1 cellular context compared by ENCODE assay signal in the genomic region with DNA sequence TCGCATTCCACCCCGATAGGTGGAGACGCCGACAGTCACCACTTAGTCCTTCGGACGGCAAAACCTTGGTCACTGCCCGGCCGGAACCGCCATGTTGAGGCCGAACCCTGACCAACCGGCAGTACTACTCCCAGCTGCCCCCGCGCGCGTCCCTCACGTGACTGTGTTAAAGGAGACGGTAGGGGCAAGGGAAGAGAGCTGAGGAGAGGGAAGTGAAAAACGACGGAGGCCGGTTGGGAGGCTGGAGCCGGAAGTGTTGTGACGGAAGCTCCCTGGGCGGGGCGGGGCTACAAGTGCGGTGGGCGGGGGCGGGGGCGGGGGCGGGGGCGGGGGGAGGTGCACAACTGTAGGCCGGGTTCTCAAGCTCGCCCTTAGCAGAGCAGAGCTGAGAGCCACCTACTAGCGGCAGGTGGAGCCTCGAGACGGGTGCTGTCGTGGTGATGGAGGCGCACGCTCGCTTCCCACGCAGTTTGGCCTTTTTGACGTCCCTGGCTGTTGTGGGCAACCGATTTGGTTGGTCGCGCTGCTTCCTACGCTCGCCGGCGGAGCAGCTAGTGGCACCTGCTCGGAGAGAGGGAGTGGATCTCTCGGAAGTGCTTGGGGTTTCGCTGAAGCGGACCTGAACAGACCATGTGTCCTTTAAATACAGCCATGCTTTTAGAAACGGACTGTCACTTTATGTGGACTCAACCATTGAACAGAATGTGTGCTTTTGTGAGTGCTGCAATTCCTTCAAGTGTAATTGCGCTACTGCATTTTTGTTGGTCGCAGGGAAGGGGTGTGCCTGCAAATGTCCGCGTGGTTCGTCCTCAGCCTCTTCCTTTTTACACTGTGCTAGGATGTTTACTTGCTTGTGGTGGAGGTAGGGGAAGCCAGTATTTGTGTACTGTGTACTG.
TF ChIP-seq lines count a peak whose summit lies in the region.

A gene with protein sequence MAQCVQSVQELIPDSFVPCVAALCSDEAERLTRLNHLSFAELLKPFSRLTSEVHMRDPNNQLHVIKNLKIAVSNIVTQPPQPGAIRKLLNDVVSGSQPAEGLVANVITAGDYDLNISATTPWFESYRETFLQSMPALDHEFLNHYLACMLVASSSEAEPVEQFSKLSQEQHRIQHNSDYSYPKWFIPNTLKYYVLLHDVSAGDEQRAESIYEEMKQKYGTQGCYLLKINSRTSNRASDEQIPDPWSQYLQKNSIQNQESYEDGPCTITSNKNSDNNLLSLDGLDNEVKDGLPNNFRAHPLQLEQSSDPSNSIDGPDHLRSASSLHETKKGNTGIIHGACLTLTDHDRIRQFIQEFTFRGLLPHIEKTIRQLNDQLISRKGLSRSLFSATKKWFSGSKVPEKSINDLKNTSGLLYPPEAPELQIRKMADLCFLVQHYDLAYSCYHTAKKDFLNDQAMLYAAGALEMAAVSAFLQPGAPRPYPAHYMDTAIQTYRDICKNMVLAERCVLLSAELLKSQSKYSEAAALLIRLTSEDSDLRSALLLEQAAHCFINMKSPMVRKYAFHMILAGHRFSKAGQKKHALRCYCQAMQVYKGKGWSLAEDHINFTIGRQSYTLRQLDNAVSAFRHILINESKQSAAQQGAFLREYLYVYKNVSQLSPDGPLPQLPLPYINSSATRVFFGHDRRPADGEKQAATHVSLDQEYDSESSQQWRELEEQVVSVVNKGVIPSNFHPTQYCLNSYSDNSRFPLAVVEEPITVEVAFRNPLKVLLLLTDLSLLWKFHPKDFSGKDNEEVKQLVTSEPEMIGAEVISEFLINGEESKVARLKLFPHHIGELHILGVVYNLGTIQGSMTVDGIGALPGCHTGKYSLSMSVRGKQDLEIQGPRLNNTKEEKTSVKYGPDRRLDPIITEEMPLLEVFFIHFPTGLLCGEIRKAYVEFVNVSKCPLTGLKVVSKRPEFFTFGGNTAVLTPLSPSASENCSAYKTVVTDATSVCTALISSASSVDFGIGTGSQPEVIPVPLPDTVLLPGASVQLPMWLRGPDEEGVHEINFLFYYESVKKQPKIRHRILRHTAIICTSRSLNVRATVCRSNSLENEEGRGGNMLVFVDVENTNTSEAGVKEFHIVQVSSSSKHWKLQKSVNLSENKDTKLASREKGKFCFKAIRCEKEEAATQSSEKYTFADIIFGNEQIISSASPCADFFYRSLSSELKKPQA (N-terminal part only) (minus strand): TSS at position 130 of the 896 bp plus-strand sequence. CDS start 364 bp downstream, outside the sequence.

TF ChIP-seq in HepG2, 621 proteins besides CTCF, POLR2A, EP300 and RAD21 (continued from another document and continues in another):
- TF ChIP-seq SYNCRIP (IDR thresholded peaks at IDR 0.05; ENCODE audit: insufficient read depth, low read depth, low read length), result no peak
- TF ChIP-seq, protein P1, sequence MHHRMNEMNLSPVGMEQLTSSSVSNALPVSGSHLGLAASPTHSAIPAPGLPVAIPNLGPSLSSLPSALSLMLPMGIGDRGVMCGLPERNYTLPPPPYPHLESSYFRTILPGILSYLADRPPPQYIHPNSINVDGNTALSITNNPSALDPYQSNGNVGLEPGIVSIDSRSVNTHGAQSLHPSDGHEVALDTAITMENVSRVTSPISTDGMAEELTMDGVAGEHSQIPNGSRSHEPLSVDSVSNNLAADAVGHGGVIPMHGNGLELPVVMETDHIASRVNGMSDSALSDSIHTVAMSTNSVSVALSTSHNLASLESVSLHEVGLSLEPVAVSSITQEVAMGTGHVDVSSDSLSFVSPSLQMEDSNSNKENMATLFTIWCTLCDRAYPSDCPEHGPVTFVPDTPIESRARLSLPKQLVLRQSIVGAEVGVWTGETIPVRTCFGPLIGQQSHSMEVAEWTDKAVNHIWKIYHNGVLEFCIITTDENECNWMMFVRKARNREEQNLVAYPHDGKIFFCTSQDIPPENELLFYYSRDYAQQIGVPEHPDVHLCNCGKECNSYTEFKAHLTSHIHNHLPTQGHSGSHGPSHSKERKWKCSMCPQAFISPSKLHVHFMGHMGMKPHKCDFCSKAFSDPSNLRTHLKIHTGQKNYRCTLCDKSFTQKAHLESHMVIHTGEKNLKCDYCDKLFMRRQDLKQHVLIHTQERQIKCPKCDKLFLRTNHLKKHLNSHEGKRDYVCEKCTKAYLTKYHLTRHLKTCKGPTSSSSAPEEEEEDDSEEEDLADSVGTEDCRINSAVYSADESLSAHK (CRISPR knock-in tag; IDR thresholded peaks at IDR 0.05; ENCODE audit: borderline replicate concordance), result no peak
- TF ChIP-seq, protein P2, sequence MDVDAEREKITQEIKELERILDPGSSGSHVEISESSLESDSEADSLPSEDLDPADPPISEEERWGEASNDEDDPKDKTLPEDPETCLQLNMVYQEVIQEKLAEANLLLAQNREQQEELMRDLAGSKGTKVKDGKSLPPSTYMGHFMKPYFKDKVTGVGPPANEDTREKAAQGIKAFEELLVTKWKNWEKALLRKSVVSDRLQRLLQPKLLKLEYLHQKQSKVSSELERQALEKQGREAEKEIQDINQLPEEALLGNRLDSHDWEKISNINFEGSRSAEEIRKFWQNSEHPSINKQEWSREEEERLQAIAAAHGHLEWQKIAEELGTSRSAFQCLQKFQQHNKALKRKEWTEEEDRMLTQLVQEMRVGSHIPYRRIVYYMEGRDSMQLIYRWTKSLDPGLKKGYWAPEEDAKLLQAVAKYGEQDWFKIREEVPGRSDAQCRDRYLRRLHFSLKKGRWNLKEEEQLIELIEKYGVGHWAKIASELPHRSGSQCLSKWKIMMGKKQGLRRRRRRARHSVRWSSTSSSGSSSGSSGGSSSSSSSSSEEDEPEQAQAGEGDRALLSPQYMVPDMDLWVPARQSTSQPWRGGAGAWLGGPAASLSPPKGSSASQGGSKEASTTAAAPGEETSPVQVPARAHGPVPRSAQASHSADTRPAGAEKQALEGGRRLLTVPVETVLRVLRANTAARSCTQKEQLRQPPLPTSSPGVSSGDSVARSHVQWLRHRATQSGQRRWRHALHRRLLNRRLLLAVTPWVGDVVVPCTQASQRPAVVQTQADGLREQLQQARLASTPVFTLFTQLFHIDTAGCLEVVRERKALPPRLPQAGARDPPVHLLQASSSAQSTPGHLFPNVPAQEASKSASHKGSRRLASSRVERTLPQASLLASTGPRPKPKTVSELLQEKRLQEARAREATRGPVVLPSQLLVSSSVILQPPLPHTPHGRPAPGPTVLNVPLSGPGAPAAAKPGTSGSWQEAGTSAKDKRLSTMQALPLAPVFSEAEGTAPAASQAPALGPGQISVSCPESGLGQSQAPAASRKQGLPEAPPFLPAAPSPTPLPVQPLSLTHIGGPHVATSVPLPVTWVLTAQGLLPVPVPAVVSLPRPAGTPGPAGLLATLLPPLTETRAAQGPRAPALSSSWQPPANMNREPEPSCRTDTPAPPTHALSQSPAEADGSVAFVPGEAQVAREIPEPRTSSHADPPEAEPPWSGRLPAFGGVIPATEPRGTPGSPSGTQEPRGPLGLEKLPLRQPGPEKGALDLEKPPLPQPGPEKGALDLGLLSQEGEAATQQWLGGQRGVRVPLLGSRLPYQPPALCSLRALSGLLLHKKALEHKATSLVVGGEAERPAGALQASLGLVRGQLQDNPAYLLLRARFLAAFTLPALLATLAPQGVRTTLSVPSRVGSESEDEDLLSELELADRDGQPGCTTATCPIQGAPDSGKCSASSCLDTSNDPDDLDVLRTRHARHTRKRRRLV (CRISPR knock-in tag; IDR thresholded peaks at IDR 0.05), result no peak
- peak; percentile 91; the same call in 1 of the 2 replicates for TF ChIP-seq ZNF737 (CRISPR knock-in tag; IDR thresholded peaks at IDR 0.05; ENCODE audit: borderline replicate concordance)
- TF ChIP-seq, protein P3, sequence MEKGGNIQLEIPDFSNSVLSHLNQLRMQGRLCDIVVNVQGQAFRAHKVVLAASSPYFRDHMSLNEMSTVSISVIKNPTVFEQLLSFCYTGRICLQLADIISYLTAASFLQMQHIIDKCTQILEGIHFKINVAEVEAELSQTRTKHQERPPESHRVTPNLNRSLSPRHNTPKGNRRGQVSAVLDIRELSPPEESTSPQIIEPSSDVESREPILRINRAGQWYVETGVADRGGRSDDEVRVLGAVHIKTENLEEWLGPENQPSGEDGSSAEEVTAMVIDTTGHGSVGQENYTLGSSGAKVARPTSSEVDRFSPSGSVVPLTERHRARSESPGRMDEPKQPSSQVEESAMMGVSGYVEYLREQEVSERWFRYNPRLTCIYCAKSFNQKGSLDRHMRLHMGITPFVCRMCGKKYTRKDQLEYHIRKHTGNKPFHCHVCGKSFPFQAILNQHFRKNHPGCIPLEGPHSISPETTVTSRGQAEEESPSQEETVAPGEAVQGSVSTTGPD (CRISPR knock-in tag; IDR thresholded peaks at IDR 0.05), result no peak
- TF ChIP-seq, protein P4, sequence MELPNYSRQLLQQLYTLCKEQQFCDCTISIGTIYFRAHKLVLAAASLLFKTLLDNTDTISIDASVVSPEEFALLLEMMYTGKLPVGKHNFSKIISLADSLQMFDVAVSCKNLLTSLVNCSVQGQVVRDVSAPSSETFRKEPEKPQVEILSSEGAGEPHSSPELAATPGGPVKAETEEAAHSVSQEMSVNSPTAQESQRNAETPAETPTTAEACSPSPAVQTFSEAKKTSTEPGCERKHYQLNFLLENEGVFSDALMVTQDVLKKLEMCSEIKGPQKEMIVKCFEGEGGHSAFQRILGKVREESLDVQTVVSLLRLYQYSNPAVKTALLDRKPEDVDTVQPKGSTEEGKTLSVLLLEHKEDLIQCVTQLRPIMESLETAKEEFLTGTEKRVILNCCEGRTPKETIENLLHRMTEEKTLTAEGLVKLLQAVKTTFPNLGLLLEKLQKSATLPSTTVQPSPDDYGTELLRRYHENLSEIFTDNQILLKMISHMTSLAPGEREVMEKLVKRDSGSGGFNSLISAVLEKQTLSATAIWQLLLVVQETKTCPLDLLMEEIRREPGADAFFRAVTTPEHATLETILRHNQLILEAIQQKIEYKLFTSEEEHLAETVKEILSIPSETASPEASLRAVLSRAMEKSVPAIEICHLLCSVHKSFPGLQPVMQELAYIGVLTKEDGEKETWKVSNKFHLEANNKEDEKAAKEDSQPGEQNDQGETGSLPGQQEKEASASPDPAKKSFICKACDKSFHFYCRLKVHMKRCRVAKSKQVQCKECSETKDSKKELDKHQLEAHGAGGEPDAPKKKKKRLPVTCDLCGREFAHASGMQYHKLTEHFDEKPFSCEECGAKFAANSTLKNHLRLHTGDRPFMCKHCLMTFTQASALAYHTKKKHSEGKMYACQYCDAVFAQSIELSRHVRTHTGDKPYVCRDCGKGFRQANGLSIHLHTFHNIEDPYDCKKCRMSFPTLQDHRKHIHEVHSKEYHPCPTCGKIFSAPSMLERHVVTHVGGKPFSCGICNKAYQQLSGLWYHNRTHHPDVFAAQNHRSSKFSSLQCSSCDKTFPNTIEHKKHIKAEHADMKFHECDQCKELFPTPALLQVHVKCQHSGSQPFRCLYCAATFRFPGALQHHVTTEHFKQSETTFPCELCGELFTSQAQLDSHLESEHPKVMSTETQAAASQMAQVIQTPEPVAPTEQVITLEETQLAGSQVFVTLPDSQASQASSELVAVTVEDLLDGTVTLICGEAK (IDR thresholded peaks at IDR 0.05), result no peak
- TF ChIP-seq, protein P4 (CRISPR knock-in tag; IDR thresholded peaks at IDR 0.05), result peak; percentile 47; the same call in 1 of the 2 replicates
- no peak for TF ChIP-seq ZBTB8A (CRISPR knock-in tag; IDR thresholded peaks at IDR 0.05; ENCODE audit: borderline replicate concordance, low read depth)
- no peak for TF ChIP-seq MATR3 (CRISPR knock-in tag; IDR thresholded peaks at IDR 0.05)
- 0 out of 2 replicates have a peak, but pooled peaks have one; percentile 18 for TF ChIP-seq ZNF644 (CRISPR knock-in tag; IDR thresholded peaks at IDR 0.05; ENCODE audit: low read depth)
- TF ChIP-seq XRCC5 (optimal IDR thresholded peaks at IDR 0.05; ENCODE audit: low read length), result peak; percentile 56
- 0 out of 2 replicates have a peak, but pooled peaks have one; percentile 78 for TF ChIP-seq ZFYVE20 (CRISPR knock-in tag; IDR thresholded peaks at IDR 0.05; ENCODE audit: borderline replicate concordance, low read depth)
- no peak for TF ChIP-seq ZNF552 (CRISPR knock-in tag; IDR thresholded peaks at IDR 0.05; ENCODE audit: borderline replicate concordance)
- TF ChIP-seq ZNF598 (CRISPR knock-in tag; IDR thresholded peaks at IDR 0.05; ENCODE audit: borderline replicate concordance), result no peak
- no peak for TF ChIP-seq MIER2 (CRISPR knock-in tag; IDR thresholded peaks at IDR 0.05)
- TF ChIP-seq, protein P5, sequence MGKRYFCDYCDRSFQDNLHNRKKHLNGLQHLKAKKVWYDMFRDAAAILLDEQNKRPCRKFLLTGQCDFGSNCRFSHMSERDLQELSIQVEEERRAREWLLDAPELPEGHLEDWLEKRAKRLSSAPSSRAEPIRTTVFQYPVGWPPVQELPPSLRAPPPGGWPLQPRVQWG (CRISPR knock-in tag; IDR thresholded peaks at IDR 0.05; ENCODE audit: borderline replicate concordance, low read depth), result no peak
- no peak for TF ChIP-seq FLYWCH1 (CRISPR knock-in tag; IDR thresholded peaks at IDR 0.05)
- TF ChIP-seq ARNT2 (CRISPR knock-in tag; IDR thresholded peaks at IDR 0.05; ENCODE audit: low read depth), result peak; percentile 88
- TF ChIP-seq, protein P6, sequence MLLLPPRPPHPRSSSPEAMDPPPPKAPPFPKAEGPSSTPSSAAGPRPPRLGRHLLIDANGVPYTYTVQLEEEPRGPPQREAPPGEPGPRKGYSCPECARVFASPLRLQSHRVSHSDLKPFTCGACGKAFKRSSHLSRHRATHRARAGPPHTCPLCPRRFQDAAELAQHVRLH (CRISPR knock-in tag; IDR thresholded peaks at IDR 0.05; ENCODE audit: borderline replicate concordance, low read depth), result no peak
